Comparison of ENCODE assay signal across 1 cellular context in the genomic region with DNA sequence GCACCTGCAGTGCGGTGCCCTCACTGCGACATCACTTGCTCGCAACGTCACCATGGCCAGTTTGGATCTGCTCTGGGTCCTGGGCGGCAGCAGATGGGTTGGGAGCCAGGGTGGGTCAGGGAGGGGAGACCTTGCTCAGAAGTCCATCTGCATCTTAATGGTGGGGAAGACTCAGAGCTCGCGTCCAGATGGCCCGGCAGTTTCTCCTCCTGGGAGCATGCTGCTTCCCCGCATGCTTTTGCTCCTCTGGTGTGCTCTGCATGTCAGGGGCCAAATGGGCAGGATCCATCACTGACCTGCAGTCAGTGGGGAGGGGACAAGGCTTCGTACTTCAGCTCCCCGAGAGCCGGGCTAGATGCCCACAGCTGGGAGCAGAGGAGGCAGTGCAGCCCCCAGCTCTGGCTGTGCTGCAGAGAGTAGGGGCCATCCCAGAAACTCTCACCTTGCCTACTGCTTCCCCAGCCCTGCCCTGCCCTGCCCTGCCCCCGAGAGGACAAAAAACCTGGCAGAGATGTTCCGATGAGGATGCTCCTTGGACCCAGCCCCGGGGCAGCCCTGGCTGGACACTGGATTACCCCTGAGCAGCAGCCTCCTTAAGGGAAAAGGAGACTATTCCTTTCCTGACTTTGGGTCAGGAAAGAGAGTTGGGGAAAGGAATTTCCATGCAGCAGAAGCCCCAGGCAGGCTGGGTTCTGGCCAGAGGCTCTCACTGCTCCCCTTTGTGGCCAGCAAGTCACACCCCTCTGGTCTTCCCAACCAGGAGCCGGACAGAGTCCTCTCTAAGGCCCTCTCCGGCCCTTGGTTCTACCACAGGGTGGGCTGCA.
TF ChIP-seq lines count a peak whose summit lies in the region.

No MANE protein-coding gene starts in this region.

TF ChIP-seq in HepG2, 621 proteins besides CTCF, POLR2A, EP300 and RAD21:
- TF ChIP-seq, protein P1, sequence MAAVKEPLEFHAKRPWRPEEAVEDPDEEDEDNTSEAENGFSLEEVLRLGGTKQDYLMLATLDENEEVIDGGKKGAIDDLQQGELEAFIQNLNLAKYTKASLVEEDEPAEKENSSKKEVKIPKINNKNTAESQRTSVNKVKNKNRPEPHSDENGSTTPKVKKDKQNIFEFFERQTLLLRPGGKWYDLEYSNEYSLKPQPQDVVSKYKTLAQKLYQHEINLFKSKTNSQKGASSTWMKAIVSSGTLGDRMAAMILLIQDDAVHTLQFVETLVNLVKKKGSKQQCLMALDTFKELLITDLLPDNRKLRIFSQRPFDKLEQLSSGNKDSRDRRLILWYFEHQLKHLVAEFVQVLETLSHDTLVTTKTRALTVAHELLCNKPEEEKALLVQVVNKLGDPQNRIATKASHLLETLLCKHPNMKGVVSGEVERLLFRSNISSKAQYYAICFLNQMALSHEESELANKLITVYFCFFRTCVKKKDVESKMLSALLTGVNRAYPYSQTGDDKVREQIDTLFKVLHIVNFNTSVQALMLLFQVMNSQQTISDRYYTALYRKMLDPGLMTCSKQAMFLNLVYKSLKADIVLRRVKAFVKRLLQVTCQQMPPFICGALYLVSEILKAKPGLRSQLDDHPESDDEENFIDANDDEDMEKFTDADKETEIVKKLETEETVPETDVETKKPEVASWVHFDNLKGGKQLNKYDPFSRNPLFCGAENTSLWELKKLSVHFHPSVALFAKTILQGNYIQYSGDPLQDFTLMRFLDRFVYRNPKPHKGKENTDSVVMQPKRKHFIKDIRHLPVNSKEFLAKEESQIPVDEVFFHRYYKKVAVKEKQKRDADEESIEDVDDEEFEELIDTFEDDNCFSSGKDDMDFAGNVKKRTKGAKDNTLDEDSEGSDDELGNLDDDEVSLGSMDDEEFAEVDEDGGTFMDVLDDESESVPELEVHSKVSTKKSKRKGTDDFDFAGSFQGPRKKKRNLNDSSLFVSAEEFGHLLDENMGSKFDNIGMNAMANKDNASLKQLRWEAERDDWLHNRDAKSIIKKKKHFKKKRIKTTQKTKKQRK (IDR thresholded peaks at IDR 0.05; ENCODE audit: low read length), result no peak
- TF ChIP-seq AGO1 (IDR thresholded peaks at IDR 0.05; ENCODE audit: low read depth, low read length, poor library complexity, severe bottlenecking), result no peak
- TF ChIP-seq STAT6 (CRISPR knock-in tag; IDR thresholded peaks at IDR 0.05; ENCODE audit: borderline replicate concordance), result no peak
- no peak for TF ChIP-seq IRF2 (CRISPR knock-in tag; IDR thresholded peaks at IDR 0.05)
- TF ChIP-seq ZNF770 (CRISPR knock-in tag; IDR thresholded peaks at IDR 0.05), result no peak
- TF ChIP-seq SALL1 (CRISPR knock-in tag; IDR thresholded peaks at IDR 0.05), result no peak
- no peak for TF ChIP-seq ZNF570 (CRISPR knock-in tag; IDR thresholded peaks at IDR 0.05; ENCODE audit: borderline replicate concordance)
- no peak for TF ChIP-seq HOXA7 (CRISPR knock-in tag; IDR thresholded peaks at IDR 0.05)
- no peak for TF ChIP-seq HOXA3 (CRISPR knock-in tag; IDR thresholded peaks at IDR 0.05)
- TF ChIP-seq JDP2 (CRISPR knock-in tag; IDR thresholded peaks at IDR 0.05; ENCODE audit: borderline replicate concordance), result no peak
- no peak for TF ChIP-seq ZNF260 (CRISPR knock-in tag; IDR thresholded peaks at IDR 0.05; ENCODE audit: borderline replicate concordance, low read depth)
- TF ChIP-seq ZNF646 (CRISPR knock-in tag; IDR thresholded peaks at IDR 0.05), result no peak
- TF ChIP-seq SNRNP70 (IDR thresholded peaks at IDR 0.05; ENCODE audit: low read depth, low read length), result no peak
- no peak for TF ChIP-seq ZNF138 (CRISPR knock-in tag; IDR thresholded peaks at IDR 0.05; ENCODE audit: low read depth)
- no peak for TF ChIP-seq ZNF562 (CRISPR knock-in tag; IDR thresholded peaks at IDR 0.05; ENCODE audit: borderline replicate concordance)
- no peak for TF ChIP-seq ZMYM4 (CRISPR knock-in tag; IDR thresholded peaks at IDR 0.05)
- TF ChIP-seq, protein P2, sequence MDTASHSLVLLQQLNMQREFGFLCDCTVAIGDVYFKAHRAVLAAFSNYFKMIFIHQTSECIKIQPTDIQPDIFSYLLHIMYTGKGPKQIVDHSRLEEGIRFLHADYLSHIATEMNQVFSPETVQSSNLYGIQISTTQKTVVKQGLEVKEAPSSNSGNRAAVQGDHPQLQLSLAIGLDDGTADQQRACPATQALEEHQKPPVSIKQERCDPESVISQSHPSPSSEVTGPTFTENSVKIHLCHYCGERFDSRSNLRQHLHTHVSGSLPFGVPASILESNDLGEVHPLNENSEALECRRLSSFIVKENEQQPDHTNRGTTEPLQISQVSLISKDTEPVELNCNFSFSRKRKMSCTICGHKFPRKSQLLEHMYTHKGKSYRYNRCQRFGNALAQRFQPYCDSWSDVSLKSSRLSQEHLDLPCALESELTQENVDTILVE (CRISPR knock-in tag; IDR thresholded peaks at IDR 0.05), result no peak
- TF ChIP-seq ZNF124 (CRISPR knock-in tag; IDR thresholded peaks at IDR 0.05), result no peak
- no peak for TF ChIP-seq TEF (CRISPR knock-in tag; IDR thresholded peaks at IDR 0.05)
- no peak for TF ChIP-seq ZNF605 (CRISPR knock-in tag; IDR thresholded peaks at IDR 0.05)
